29 cellular contexts compared by ENCODE assay signal in genomic region chr20:61609461-61609860, GRCh38.
"Had no signal": no experiment of that assay in that cellular context is flagged by ENCODE, and none has a peak within 500 bp of the region (broad histone marks: within the 10 kb centered on the region; RNA-seq: fewer than 3 reads in every experiment).

No MANE protein-coding gene starts in this region.

- H3K4me1 ChIP-seq: adrenal gland had no signal

- H3K36me3 ChIP-seq: adrenal gland had no signal

- DNase-seq: activated CD4-positive, alpha-beta memory T cell treated with anti-CD3 and anti-CD28 coated beads for 36 hours; activated CD4-positive, alpha-beta T cell treated with anti-CD3 and anti-CD28 coated beads for 36 hours; activated CD4-positive, alpha-beta T cell treated with anti-CD3 and anti-CD28 coated beads, Interleukin-2, amount 10 ng/mL, durations not matched to agents 24 days and 14 days; activated CD4-positive, CD25-positive, alpha-beta regulatory T cell; activated CD4-positive, CD25-positive, alpha-beta regulatory T cell treated with anti-CD3 and anti-CD28 coated beads, Interleukin-2, amount 50 U/mL, for 72 hours; activated CD8-positive, alpha-beta memory T cell treated with anti-CD3 and anti-CD28 coated beads, Interleukin-2, amount 10 ng/mL, durations not matched to agents 7 days and 5 days; activated CD8-positive, alpha-beta memory T cell treated with anti-CD3 and anti-CD28 coated beads, Interleukin-2, amount 50 U/mL, for 4 hours; activated CD8-positive, alpha-beta T cell treated with anti-CD3 and anti-CD28 coated beads, Interleukin-2, amount 10 ng/mL, durations not matched to agents 7 days and 5 days; activated effector memory CD4-positive, alpha-beta T cell treated with anti-CD3 and anti-CD28 coated beads, Interleukin-2, amount 50 U/mL, for 16 hours; activated naive CD4-positive, alpha-beta T cell treated with anti-CD3 and anti-CD28 coated beads for 36 hours; activated naive CD8-positive, alpha-beta T cell treated with anti-CD3 and anti-CD28 coated beads for 36 hours; activated naive CD8-positive, alpha-beta T cell treated with anti-CD3 and anti-CD28 coated beads, Interleukin-2, amount 50 U/mL, for 24 hours; activated T-cell treated with anti-CD3 and anti-CD28 coated beads, Interleukin-2, amount 50 U/mL, for 1 hour; activated T-cell treated with anti-CD3 and anti-CD28 coated beads, Interleukin-2, amount 50 U/mL, for 48 hours; adrenal gland; amygdala; body of pancreas; caudate nucleus; cerebellar nuclear complex; dorsolateral prefrontal cortex; effector memory CD4-positive, alpha-beta T cell; endodermal cell; foreskin fibroblast; head of caudate nucleus; T-helper 1 cell; T-helper 17 cell; T1000 had no signal

- H3K27me3 ChIP-seq: adrenal gland, body of pancreas, dorsolateral prefrontal cortex had no signal

- H3K4me3 ChIP-seq: adrenal gland, body of pancreas, coronary artery, dorsolateral prefrontal cortex had no signal

- H3K27ac ChIP-seq: adrenal gland, body of pancreas, coronary artery, dorsolateral prefrontal cortex had no signal

- ATAC-seq: activated CD4-positive, alpha-beta T cell treated with anti-CD3 and anti-CD28 coated beads for 36 hours; activated CD8-positive, alpha-beta memory T cell treated with anti-CD3 and anti-CD28 coated beads, Interleukin-2, amount 10 ng/mL, durations not matched to agents 7 days and 5 days; activated CD8-positive, alpha-beta T cell treated with anti-CD3 and anti-CD28 coated beads, Interleukin-2, amount 10 ng/mL, durations not matched to agents 7 days and 5 days; activated naive CD8-positive, alpha-beta T cell treated with anti-CD3 and anti-CD28 coated beads, Interleukin-2, amount 50 U/mL, for 24 hours; body of pancreas; esophagus mucosa; T-helper 17 cell had no signal

- H3K9me3 ChIP-seq: adrenal gland had no signal
